17 cellular contexts compared by ENCODE assay signal in genomic region chr3:30333143-30333542, GRCh38.
DNase-seq lines count a peak whose midpoint lies in the region; ATAC-seq and TF ChIP-seq lines count a peak whose summit lies in the region.
"Had no signal": no experiment of that assay in that cellular context is flagged by ENCODE, and none has a peak within 500 bp of the region (broad histone marks: within the 10 kb centered on the region; RNA-seq: fewer than 3 reads in every experiment).

No MANE protein-coding gene starts in this region.

- 100% methylated on average over 1 of the region's 6 CpGs for WGBS in H9 (ENCODE audit: extremely low coverage, insufficient read length, low lambda C conversion rate)

- no peak overlapping the region for H3K4me3 ChIP-seq in ACC112 (ENCODE audit: low read depth, low read length)
- H3K4me3 ChIP-seq in GM23338, result no peak overlapping the region
- no peak overlapping the region for H3K4me3 ChIP-seq in RWPE2 (ENCODE audit: severe bottlenecking)
- no peak overlapping the region for H3K4me3 ChIP-seq in mucosa of descending colon
- H3K4me3 ChIP-seq: K562 had no signal

- no peak overlapping the region for H2BK5ac ChIP-seq in H9 (ENCODE audit: insufficient read length, low read length)

- POLR2A ChIA-PET in activated CD4-positive, alpha-beta T cell treated with anti-CD3 and anti-CD28 coated beads for 36 hours (lab: Charles Lee), result no interaction called here

- H3K14ac ChIP-seq in H9 (ENCODE audit: insufficient read depth, low read length), result no peak overlapping the region

- no peak overlapping the region for H2BK12ac ChIP-seq in H9 (ENCODE audit: insufficient read length, low read depth, low read length)

- ATAC-seq in GM23338 (no peak), RWPE2 (ENCODE audit: low read depth) (no peak), mucosa of descending colon (peak; percentile 85), HG02610 (IDR thresholded peaks at IDR 0.05; ENCODE audit: unreplicated experiment) (no peak)
- ATAC-seq in activated CD4-positive, alpha-beta T cell treated with anti-CD3 and anti-CD28 coated beads for 36 hours, result no peak
- ATAC-seq: K562 had no signal

- no peak overlapping the region for H3T11ph ChIP-seq in H9 (ENCODE audit: low read length)

- H3K79me2 ChIP-seq in ACC112 (ENCODE audit: control insufficient read depth, insufficient read depth, low read length, unreplicated experiment) (no peaks in the 10 kb centered on the region), GM23338 (replicated peaks; ENCODE audit: insufficient read depth) (no peaks in the 10 kb centered on the region), H9 (ENCODE audit: insufficient read depth, low read length) (no peaks in the 10 kb centered on the region)

- H4K5ac ChIP-seq in H9 (ENCODE audit: insufficient read length, low read depth, low read length), result no peak overlapping the region

- no peak overlapping the region for H4K91ac ChIP-seq in H9 (ENCODE audit: insufficient read length, low read depth, low read length)

- no peak overlapping the region for H2BK20ac ChIP-seq in H9 (ENCODE audit: low read depth, low read length, poor library complexity, severe bottlenecking)

- no peak overlapping the region; the same call in 1 of the 2 replicates for H3K27ac ChIP-seq in ACC112 (ENCODE audit: low read depth, low read length)
- no peak overlapping the region for H3K27ac ChIP-seq in GM23338 (ENCODE audit: low read depth)
- peak overlapping the region; percentile 4 for H3K27ac ChIP-seq in RWPE2 (ENCODE audit: poor library complexity, severe bottlenecking)
- H3K27ac ChIP-seq in H9 (ENCODE audit: insufficient read length, low read depth, low read length), result no peak overlapping the region
- H3K27ac ChIP-seq: HL-60 had no signal

- H3K27me3 ChIP-seq in ACC112 (ENCODE audit: insufficient read depth, low read length) (no peaks in the 10 kb centered on the region), GM23338 (ENCODE audit: insufficient read depth) (no peaks in the 10 kb centered on the region), RWPE2 (ENCODE audit: insufficient read depth, poor library complexity, severe bottlenecking) (no peaks in the 10 kb centered on the region), H9 (ENCODE audit: insufficient read depth, low read length) (no peaks in the 10 kb centered on the region)

- no peak overlapping the region for H2BK120ac ChIP-seq in H9 (ENCODE audit: low read depth, low read length, poor library complexity, severe bottlenecking)

- no peak overlapping the region for H2BK15ac ChIP-seq in H9 (ENCODE audit: low read depth, low read length)

- no peak overlapping the region for H3K18ac ChIP-seq in H9 (ENCODE audit: insufficient read length, low read depth, low read length)

- H3K9me2 ChIP-seq in GM23338 (ENCODE audit: insufficient read depth), result no peaks in the 10 kb centered on the region

- CTCF ChIA-PET in activated CD4-positive, alpha-beta T cell treated with anti-CD3 and anti-CD28 coated beads for 36 hours (lab: Charles Lee), result interaction anchor here (1.0 to 1.2 kb wide), 2 partner anchors 8 to 15 kb away, joined by 3 to 4 read pairs; no protein-coding TSS in a partner anchor

- H4K20me1 ChIP-seq in GM23338 (replicated peaks; ENCODE audit: insufficient read depth) (no peaks in the 10 kb centered on the region), H9 (ENCODE audit: control insufficient read depth, insufficient read depth, insufficient read length) (no peaks in the 10 kb centered on the region)

- H3K9me3 ChIP-seq in RWPE2 (ENCODE audit: severe bottlenecking) (no peaks in the 10 kb centered on the region), mucosa of descending colon (no peaks in the 10 kb centered on the region), H9 (ENCODE audit: control insufficient read depth, low read depth, low read length) (no peaks in the 10 kb centered on the region)

- no peak for TF ChIP-seq CTCF in GM23338 (conservative IDR thresholded peaks at IDR 0.05; ENCODE audit: low read depth in 2 of 2)
- TF ChIP-seq CTCF in RWPE2 (IDR thresholded peaks at IDR 0.05; ENCODE audit: poor library complexity, severe bottlenecking), result no peak
- no peak for TF ChIP-seq CTCF in mucosa of descending colon (IDR thresholded peaks at IDR 0.05)
- no peak for TF ChIP-seq CTCF in H9 (conservative IDR thresholded peaks at IDR 0.05)

- H2AK5ac ChIP-seq in H9 (ENCODE audit: insufficient read length, low read length), result no peak overlapping the region

- peaks cover 2% of the 10 kb centered on the region; the same call in 1 of the 3 replicates for H3K36me3 Mint-ChIP-seq in GM23338 (ENCODE audit: low read depth)
- no peaks in the 10 kb centered on the region for H3K36me3 Mint-ChIP-seq in H9 (ENCODE audit: insufficient read depth in 1 of 3, low read depth in 3 of 3)
- H3K36me3 Mint-ChIP-seq in activated CD4-positive, alpha-beta T cell treated with anti-CD3 and anti-CD28 coated beads for 36 hours (ENCODE audit: low read depth), result peaks cover 3% of the 10 kb centered on the region

- H2AFZ ChIP-seq in ACC112 (ENCODE audit: low read length, unreplicated experiment) (peak overlapping the region; percentile 26), GM23338 (peak overlapping the region; percentile 61; the same call in 1 of the 2 replicates), H9 (ENCODE audit: low read length) (no peak overlapping the region)

- H3K79me1 ChIP-seq in H9 (ENCODE audit: insufficient read depth, low read depth, low read length, poor library complexity, severe bottlenecking), result no peaks in the 10 kb centered on the region

- H3K9me3 Mint-ChIP-seq in GM23338 (peaks cover 5% of the 10 kb centered on the region; the same call in 2 of the 3 replicates), H9 (peaks cover 0 to 2% of the 10 kb centered on the region in 2 experiments; a peak in 2 of 5 replicates)
- H3K9me3 Mint-ChIP-seq in activated CD4-positive, alpha-beta T cell treated with anti-CD3 and anti-CD28 coated beads for 36 hours (ENCODE audit: low read depth), result no peaks in the 10 kb centered on the region

- H4K8ac ChIP-seq in H9 (replicated peaks; ENCODE audit: insufficient read length, low read depth, low read length), result no peak overlapping the region

- H3K23me2 ChIP-seq in H9 (ENCODE audit: insufficient read length, low read depth, low read length, poor library complexity, severe bottlenecking), result no peaks in the 10 kb centered on the region

- no peaks in the 10 kb centered on the region for H3F3A ChIP-seq in GM23338 (replicated peaks; ENCODE audit: low read depth)

- H3K27me3 Mint-ChIP-seq in GM23338 (ENCODE audit: insufficient read depth, low read depth, poor library complexity) (no peaks in the 10 kb centered on the region), H9 (ENCODE audit: low read depth) (no peaks in the 10 kb centered on the region)
- no peaks in the 10 kb centered on the region for H3K27me3 Mint-ChIP-seq in activated CD4-positive, alpha-beta T cell treated with anti-CD3 and anti-CD28 coated beads for 36 hours

- H3K36me3 ChIP-seq in ACC112 (ENCODE audit: insufficient read depth, low read length) (no peaks in the 10 kb centered on the region), GM23338 (ENCODE audit: insufficient read depth) (no peaks in the 10 kb centered on the region), RWPE2 (ENCODE audit: low read depth) (no peaks in the 10 kb centered on the region), mucosa of descending colon (ENCODE audit: low read depth) (no peaks in the 10 kb centered on the region)

- H3K56ac ChIP-seq in H9 (ENCODE audit: insufficient read length, low read depth, low read length), result no peak overlapping the region

- H3K9ac ChIP-seq in H9 (ENCODE audit: extremely low read depth, insufficient read length, low read length), result no peak overlapping the region

- intact Hi-C loops in mucosa of descending colon (cut with DNase I, micrococcal nuclease), result no loop called here
- intact Hi-C loops in activated CD4-positive, alpha-beta T cell treated with anti-CD3 and anti-CD28 coated beads for 36 hours (cut with DNase I, micrococcal nuclease), result loop anchor here in 1 of 2 experiments (2.0 kb wide), 1 partner anchor 14 kb away; no protein-coding TSS in a partner anchor

- H3K4ac ChIP-seq in H9 (ENCODE audit: low read depth, low read length), result no peak overlapping the region

- H3K4me1 ChIP-seq in ACC112 (ENCODE audit: control insufficient read depth, insufficient read depth, low read length, unreplicated experiment) (peaks cover 19% of the 10 kb centered on the region), GM23338 (ENCODE audit: insufficient read depth) (no peaks in the 10 kb centered on the region), RWPE2 (ENCODE audit: insufficient read depth, poor library complexity, severe bottlenecking) (peaks cover 6% of the 10 kb centered on the region), mucosa of descending colon (ENCODE audit: low read depth) (no peaks in the 10 kb centered on the region), H9 (ENCODE audit: insufficient read depth, low read length) (no peaks in the 10 kb centered on the region)

- H3K4me3 Mint-ChIP-seq in GM23338 (no peak overlapping the region), H9 (no peak overlapping the region)
- no peak overlapping the region for H3K4me3 Mint-ChIP-seq in activated CD4-positive, alpha-beta T cell treated with anti-CD3 and anti-CD28 coated beads for 36 hours
- H3K4me3 Mint-ChIP-seq: CD8-positive, alpha-beta memory T cell had no signal

- H3K27ac Mint-ChIP-seq in GM23338 (no peak overlapping the region), H9 (no peak overlapping the region)
- no peak overlapping the region for H3K27ac Mint-ChIP-seq in activated CD4-positive, alpha-beta T cell treated with anti-CD3 and anti-CD28 coated beads for 36 hours

- H3K4me2 ChIP-seq in GM23338 (no peak overlapping the region), H9 (ENCODE audit: insufficient read depth, insufficient read length, low read length) (no peak overlapping the region)

- DNase-seq in GM23338 (ENCODE audit: low spot score) (no peak), RWPE2 (ENCODE audit: low spot score) (no peak), mucosa of descending colon (no peak), H9 (no peak), cerebellar cortex (ENCODE audit: low spot score) (no peak)
- no peak for DNase-seq in activated CD4-positive, alpha-beta T cell treated with anti-CD3 and anti-CD28 coated beads for 36 hours
- DNase-seq: ACHN; CD8-positive, alpha-beta memory T cell; HCEC 1CT; NCI-H1048; NCI-H1694 treated with DMSO at 0.1 percent for 48 hours; NCI-H748 treated with DMSO at 0.1 percent for 48 hours; SHP77 treated with DMSO at 0.1 percent for 48 hours had no signal

- H3K4me1 Mint-ChIP-seq in GM23338, result no peaks in the 10 kb centered on the region; the same call in 2 of the 3 replicates
- 0 out of 4 replicates have a peak, but pooled peaks cover 0 to 3% of the 10 kb centered on the region in 2 experiments for H3K4me1 Mint-ChIP-seq in H9
- H3K4me1 Mint-ChIP-seq in activated CD4-positive, alpha-beta T cell treated with anti-CD3 and anti-CD28 coated beads for 36 hours, result peaks cover 29% of the 10 kb centered on the region

- no peak overlapping the region for H3K23ac ChIP-seq in H9 (ENCODE audit: insufficient read length, low read depth, low read length)
